In the genomic region with DNA sequence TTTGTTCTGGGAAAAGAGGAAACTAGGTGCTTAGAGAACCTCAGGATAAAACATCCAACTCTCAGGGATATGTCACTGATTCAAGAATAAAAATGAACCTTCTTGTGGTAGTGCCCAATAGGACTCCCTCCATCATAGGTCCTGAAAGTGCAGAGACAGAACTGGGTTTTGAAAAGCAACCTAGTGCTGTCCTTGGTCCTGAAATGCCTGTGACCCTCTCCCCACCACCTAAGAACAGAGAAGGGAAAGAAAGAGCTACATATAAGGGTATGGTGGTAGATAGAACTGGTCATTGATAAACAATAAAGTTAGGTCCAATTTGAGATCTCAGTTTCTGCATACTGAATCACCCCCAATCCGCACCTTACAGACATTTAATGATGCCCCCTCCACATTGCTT, we compare ENCODE assay signal across 10 cellular contexts.
DNase-seq lines count a peak whose midpoint lies in the region; ATAC-seq and TF ChIP-seq lines count a peak whose summit lies in the region.
"Had no signal": no experiment of that assay in that cellular context is flagged by ENCODE, and none has a peak within 500 bp of the region (broad histone marks: within the 10 kb centered on the region; RNA-seq: fewer than 3 reads in every experiment).

No MANE protein-coding gene starts in this region.

- no peak overlapping the region for H3K9ac ChIP-seq in PC-3 (ENCODE audit: low read length)

- ATAC-seq in PC-3 (no peak; the same call in 1 of the 2 replicates), left ventricle myocardium superior (no peak), HG03039 (IDR thresholded peaks at IDR 0.05; ENCODE audit: unreplicated experiment) (no peak)

- H3F3A ChIP-seq in PC-3 (ENCODE audit: low read length, unreplicated experiment), result no peaks in the 10 kb centered on the region

- H3K4me3 ChIP-seq in cardiac muscle cell, result no peak overlapping the region
- H3K4me3 ChIP-seq in left ventricle myocardium inferior, result no peak overlapping the region
- H3K4me3 ChIP-seq in PC-3 (ENCODE audit: low read length), result no peak overlapping the region
- H3K4me3 ChIP-seq in fibroblast of mammary gland (ENCODE audit: control insufficient read depth, low read depth, low read length), result no peak overlapping the region
- H3K4me3 ChIP-seq: SJSA1 had no signal

- no peaks in the 10 kb centered on the region for H4K20me1 ChIP-seq in PC-3 (ENCODE audit: low read length)

- no peaks in the 10 kb centered on the region for H3K79me2 ChIP-seq in PC-3 (ENCODE audit: low read length)

- H3K4me2 ChIP-seq in PC-3 (ENCODE audit: low read length), result no peak overlapping the region

- POLR2A ChIA-PET in PC-3 (lab: Charles Lee; ENCODE audit: unreplicated experiment), result no interaction called here

- CTCF ChIA-PET in PC-3 (lab: Charles Lee), result no interaction called here

- no TSS peak for BruUV-seq in PC-3 (replicated peaks; lab: Mats Ljungman, UMichigan)

- H3K36me3 ChIP-seq in cardiac muscle cell (no peaks in the 10 kb centered on the region), left ventricle myocardium inferior (no peaks in the 10 kb centered on the region), PC-3 (ENCODE audit: low read depth, low read length) (no peaks in the 10 kb centered on the region)
- H3K36me3 ChIP-seq: SJSA1 had no signal

- no peaks in the 10 kb centered on the region for H3K9me2 ChIP-seq in PC-3 (replicated peaks; ENCODE audit: low read length)

- intact Hi-C loops in left ventricle myocardium inferior (cut with micrococcal nuclease), result no loop called here
- intact Hi-C loops in PC-3 (cut with micrococcal nuclease), result no loop called here
- intact Hi-C loops in left ventricle myocardium superior (cut with micrococcal nuclease), result no loop called here

- TF ChIP-seq CTCF in cardiac muscle cell (IDR thresholded peaks at IDR 0.05; ENCODE audit: low read depth, low read length) (no peak), left ventricle myocardium inferior (IDR thresholded peaks at IDR 0.05; ENCODE audit: borderline replicate concordance) (no peak), PC-3 (conservative IDR thresholded peaks at IDR 0.05; ENCODE audit: low read depth, low read length) (no peak), fibroblast of mammary gland (conservative IDR thresholded peaks at IDR 0.05; ENCODE audit: control insufficient read depth, insufficient read depth, low read depth, low read length) (no peak)

- peak; percentile 2 for DNase-seq in cardiac muscle cell (ENCODE audit: low read depth in 1 of 2, low spot score in 1 of 2)
- DNase-seq in left ventricle myocardium inferior, result no peak
- peak; percentile 51 for DNase-seq in PC-3
- DNase-seq in fibroblast of mammary gland (ENCODE audit: low read depth), result peak; percentile 30
- no peak for DNase-seq in effector CD8-positive, alpha-beta T cell (lab: John Stamatoyannopoulos, UW)
- DNase-seq in NCI-H2227 (lab: John Stamatoyannopoulos, UW; ENCODE audit: unreplicated experiment), result no peak
- no peak for DNase-seq in left ventricle myocardium superior
- DNase-seq: NCI-H187 had no signal

- H3K27me3 ChIP-seq in cardiac muscle cell (no peaks in the 10 kb centered on the region), left ventricle myocardium inferior (ENCODE audit: low read depth) (no peaks in the 10 kb centered on the region), PC-3 (ENCODE audit: low read length) (no peaks in the 10 kb centered on the region)
- H3K27me3 ChIP-seq: SJSA1 had no signal

- H3K4me1 ChIP-seq in cardiac muscle cell (ENCODE audit: low read depth) (no peaks in the 10 kb centered on the region), left ventricle myocardium inferior (no peaks in the 10 kb centered on the region), PC-3 (ENCODE audit: insufficient read depth, low read length) (no peaks in the 10 kb centered on the region)
- H3K4me1 ChIP-seq: SJSA1 had no signal

- H2AFZ ChIP-seq in PC-3 (ENCODE audit: low read length), result no peak overlapping the region

- no peak overlapping the region for H3K27ac ChIP-seq in cardiac muscle cell
- no peak overlapping the region for H3K27ac ChIP-seq in left ventricle myocardium inferior (replicated peaks)
- no peak overlapping the region for H3K27ac ChIP-seq in PC-3 (ENCODE audit: low read length)
- H3K27ac ChIP-seq: SJSA1 had no signal

- H3K9me3 ChIP-seq in cardiac muscle cell (ENCODE audit: low read depth) (no peaks in the 10 kb centered on the region), left ventricle myocardium inferior (replicated peaks) (peaks cover 10% of the 10 kb centered on the region), PC-3 (ENCODE audit: low read length) (no peaks in the 10 kb centered on the region)
- H3K9me3 ChIP-seq: SJSA1 had no signal

Comparison
In these comparisons a context has a peak if more than half of its experiments do, and no peak if none do; other contexts are left out.
1. DNase-seq: peak in cardiac muscle cell (2 of 2), PC-3 (single experiment) and fibroblast of mammary gland (single experiment); none in left ventricle myocardium inferior (single experiment), effector CD8-positive, alpha-beta T cell (single experiment), NCI-H2227 (single experiment) and left ventricle myocardium superior (single experiment).